In genomic region chr17:57862990-57863667, GRCh38 we compare ENCODE assay signal across 14 cellular contexts. TPM values are rescaled to one million over a fixed set of nuclear protein-coding genes. Genes with fewer than 3 reads are reported as not detected.
DNase-seq lines count a peak whose midpoint lies in the region; ATAC-seq, FAIRE-seq and TF ChIP-seq lines count a peak whose summit lies in the region.
"Had no signal": no experiment of that assay in that cellular context is flagged by ENCODE, and none has a peak within 500 bp of the region (broad histone marks: within the 10 kb centered on the region; RNA-seq: fewer than 3 reads in every experiment).

No MANE protein-coding gene starts in this region.

- peaks cover 8% of the 10 kb centered on the region for H3K27me3 Mint-ChIP-seq in nephron (ENCODE audit: low read depth)

- peaks cover 0 to 7% of the 10 kb centered on the region in 2 experiments; a peak in 1 of 5 replicates for H3K36me3 ChIP-seq in HepG2 (replicated peaks in 1 of 2; ENCODE audit: control insufficient read depth in 1 of 2, insufficient read depth in 2 of 2, low read length in 2 of 2)
- H3K36me3 ChIP-seq in right lobe of liver = no peaks in the 10 kb centered on the region
- H3K36me3 ChIP-seq in kidney (ENCODE audit: control insufficient read depth in 1 of 2, insufficient read depth in 2 of 2, low read length in 2 of 2) = peaks cover 0 to 3% of the 10 kb centered on the region in 2 donors
- H3K36me3 ChIP-seq: SJCRH30 had no signal

- no peak for TF ChIP-seq CTCF in HepG2 (CRISPR knock-in tag; IDR thresholded peaks at IDR 0.05)
- TF ChIP-seq CTCF in right lobe of liver (IDR thresholded peaks at IDR 0.05) = no peak
- peak in 4 of 56 donors; percentile 4 to 15 (median 12) for TF ChIP-seq CTCF in dorsolateral prefrontal cortex (IDR thresholded peaks at IDR 0.05 in 54 of 56, conservative IDR thresholded peaks at IDR 0.05 in 2 of 56; ENCODE audit: low read depth in 1 of 56, partially characterized antibody in 56 of 56)
- TF ChIP-seq CTCF in nephron (IDR thresholded peaks at IDR 0.05; ENCODE audit: unreplicated experiment in 3 of 3) = no peak
- no peak for TF ChIP-seq CTCF in kidney (IDR thresholded peaks at IDR 0.05; ENCODE audit: borderline replicate concordance, extremely low read depth, insufficient read depth)

- H3K9me3 ChIP-seq in HepG2 (ENCODE audit: low read length) (no peaks in the 10 kb centered on the region), right lobe of liver (no peaks in the 10 kb centered on the region), kidney (ENCODE audit: control insufficient read depth in 1 of 2, low read length in 2 of 2) (no peaks in the 10 kb centered on the region)
- H3K9me3 ChIP-seq: SJCRH30 had no signal

- peak overlapping the region; percentile 15 to 52 (median 35) for H3K27ac Mint-ChIP-seq in nephron
- no peak overlapping the region for H3K27ac Mint-ChIP-seq in stimulated activated effector memory CD8-positive, alpha-beta T cell treated with anti-CD3 and anti-CD28 coated beads, Interleukin-12 subunit alpha, Interleukin-12 subunit beta, amount 100 ng/mL, for 72 hours
- H3K27ac Mint-ChIP-seq: activated B cell treated with CpG ODN at 0.5 μM for 24 hours had no signal

- H3K4me1 ChIP-seq in HepG2 (ENCODE audit: insufficient read depth, low read length) (peaks cover 56% of the 10 kb centered on the region), right lobe of liver (peaks cover 0 to 8% (median 0%) of the 10 kb centered on the region in 4 donors), kidney (ENCODE audit: control insufficient read depth in 1 of 2, insufficient read depth in 1 of 2, low read depth in 1 of 2, low read length in 2 of 2) (peaks cover 11 to 22% of the 10 kb centered on the region in 2 donors)

- no peak for TF ChIP-seq RAD21 in HepG2 (CRISPR knock-in tag; IDR thresholded peaks at IDR 0.05)

- peak overlapping the region; percentile 62 to 75 (median 67) for H3K4me3 Mint-ChIP-seq in nephron
- H3K4me3 Mint-ChIP-seq in stimulated activated effector memory CD8-positive, alpha-beta T cell treated with anti-CD3 and anti-CD28 coated beads, Interleukin-12 subunit alpha, Interleukin-12 subunit beta, amount 100 ng/mL, for 72 hours = no peak overlapping the region
- H3K4me3 Mint-ChIP-seq: activated B cell treated with CpG ODN at 0.5 μM for 24 hours had no signal

- TF ChIP-seq EP300 in HepG2 (IDR thresholded peaks at IDR 0.05; ENCODE audit: low read depth in 2 of 2, low read length in 2 of 2) (peak; percentile 12 to 29; a peak in 1 of 4 replicates), HepG2 (CRISPR knock-in tag; IDR thresholded peaks at IDR 0.05; ENCODE audit: borderline replicate concordance) (no peak)

- BruUV-seq in HepG2 (replicated peaks; lab: Mats Ljungman, UMichigan) = TSS peak; percentile 57

- POLR2A ChIA-PET in HepG2 (lab: Yijun Ruan, JAX) = interaction anchor here (0.7 to 9.4 kb wide), 11 partner anchors 11 to 221 kb away, joined by 3 to 177 read pairs (median 16); partner anchors contain the start of genes CUEDC1, MRPS23, SRSF1 and VEZF1

- TF ChIP-seq POLR2A in HepG2 (IDR thresholded peaks at IDR 0.05; ENCODE audit: insufficient read depth in 1 of 2, low read depth in 2 of 2, low read length in 2 of 2) (peak; percentile 71 to 90), right lobe of liver (IDR thresholded peaks at IDR 0.05) (no peak)

- peak; percentile 82 for ATAC-seq in HepG2
- no peak for ATAC-seq in right lobe of liver
- no peak for ATAC-seq in stimulated activated effector memory CD8-positive, alpha-beta T cell treated with anti-CD3 and anti-CD28 coated beads, Interleukin-12 subunit alpha, Interleukin-12 subunit beta, amount 100 ng/mL, for 72 hours
- ATAC-seq in HG02884 (IDR thresholded peaks at IDR 0.05; ENCODE audit: unreplicated experiment) = no peak
- ATAC-seq in HG02642 (IDR thresholded peaks at IDR 0.05; ENCODE audit: poor library complexity, unreplicated experiment) = no peak

- H4K20me1 ChIP-seq in HepG2 (ENCODE audit: insufficient read depth, low read length) = no peaks in the 10 kb centered on the region

- no peaks in the 10 kb centered on the region for H3K9me3 Mint-ChIP-seq in nephron
- no peaks in the 10 kb centered on the region for H3K9me3 Mint-ChIP-seq in stimulated activated effector memory CD8-positive, alpha-beta T cell treated with anti-CD3 and anti-CD28 coated beads, Interleukin-12 subunit alpha, Interleukin-12 subunit beta, amount 100 ng/mL, for 72 hours
- H3K9me3 Mint-ChIP-seq: activated B cell treated with CpG ODN at 0.5 μM for 24 hours had no signal

- peak overlapping the region; percentile 71 to 90 (median 81) for H3K4me3 ChIP-seq in HepG2 (replicated peaks in 1 of 3; ENCODE audit: insufficient read depth in 1 of 3, low read depth in 2 of 3, low read length in 3 of 3)
- no peak overlapping the region for H3K4me3 ChIP-seq in right lobe of liver
- no peak overlapping the region for H3K4me3 ChIP-seq in dorsolateral prefrontal cortex
- H3K4me3 ChIP-seq in kidney (ENCODE audit: low read length in 2 of 2) = no peak overlapping the region
- H3K4me3 ChIP-seq: SJCRH30 had no signal

- FAIRE-seq in HepG2 (lab: Jason Lieb, UNC) (peak; percentile 95), kidney (lab: Jason Lieb, UNC) (no peak)
- FAIRE-seq: endometrium had no signal

- H3K27ac ChIP-seq in HepG2 (ENCODE audit: extremely low read length, insufficient read depth, low read length) = peak overlapping the region; percentile 77
- H3K27ac ChIP-seq in right lobe of liver = no peak overlapping the region
- H3K27ac ChIP-seq in dorsolateral prefrontal cortex = peak overlapping the region in 56 of 59 donors; percentile 2 to 87 (median 76)
- H3K27ac ChIP-seq in kidney (ENCODE audit: low read depth in 2 of 2, low read length in 2 of 2) = no peak overlapping the region
- H3K27ac ChIP-seq: SJCRH30 had no signal

- H3K9ac ChIP-seq in HepG2 (ENCODE audit: insufficient read depth, low read depth, low read length) (peak overlapping the region; percentile 77), kidney (ENCODE audit: low read length in 2 of 2) (no peak overlapping the region)

- in situ Hi-C loops in HepG2 (cut with HindIII; ENCODE audit: extremely low pct_ligation_motif_present, low pct_unique_long_range_greater_than_20kb) = loop anchor here (5.0 kb wide), 1 partner anchor 134 kb away; no protein-coding TSS in a partner anchor

- H3K79me2 ChIP-seq in HepG2 (ENCODE audit: insufficient read depth, low read length) = peaks cover 14% of the 10 kb centered on the region

- intact Hi-C loops in HepG2 (cut with micrococcal nuclease; ENCODE audit: unreplicated experiment) = loop anchor here (1.0 kb wide), 1 partner anchor 12 kb away; no protein-coding TSS in a partner anchor
- intact Hi-C loops in right lobe of liver (cut with DNase I) = loop anchor here (10.0 kb wide), 2 partner anchors 132 to 252 kb away; no protein-coding TSS in a partner anchor
- intact Hi-C loops in dorsolateral prefrontal cortex (cut with DNase I) = loop anchor here in 1 of 2 donors (5.0 to 10.0 kb wide), 2 partner anchors 39 to 222 kb away; partner anchors contain the start of gene DYNLL2
- intact Hi-C loops in kidney (cut with DNase I) = no loop called here

- H3K36me3 Mint-ChIP-seq in nephron (ENCODE audit: low read depth) = peaks cover 25% of the 10 kb centered on the region
- H3K36me3 Mint-ChIP-seq in stimulated activated effector memory CD8-positive, alpha-beta T cell treated with anti-CD3 and anti-CD28 coated beads, Interleukin-12 subunit alpha, Interleukin-12 subunit beta, amount 100 ng/mL, for 72 hours = no peaks in the 10 kb centered on the region

- WGBS in HepG2 (ENCODE audit: low lambda C conversion rate) = 0% methylated on average over 11 of the region's 11 CpGs
- WGBS in right lobe of liver (ENCODE audit: insufficient coverage, low coverage, low lambda C conversion rate, missing lambda C conversion rate) = 86% methylated on average over 10 of the region's 11 CpGs

- H3K27me3 ChIP-seq in HepG2 (ENCODE audit: control insufficient read depth in 1 of 2, insufficient read depth in 2 of 2, low read length in 2 of 2) (no peaks in the 10 kb centered on the region; a peak in 1 of 5 replicates), right lobe of liver (peaks cover 0 to 6% of the 10 kb centered on the region in 2 donors), dorsolateral prefrontal cortex (no peaks in the 10 kb centered on the region)
- H3K27me3 ChIP-seq: SJCRH30 had no signal

- peak overlapping the region; percentile 2 for H2AFZ ChIP-seq in HepG2 (ENCODE audit: low read length)

- H3K4me2 ChIP-seq in HepG2 (ENCODE audit: low read depth, low read length) = peak overlapping the region; percentile 88

- DNase-seq in HepG2 (ENCODE audit: low spot score) (peak; percentile 94), right lobe of liver (no peak), dorsolateral prefrontal cortex (peak in 8 of 10 donors; percentile 61 to 81 (median 74)), kidney (no peak)
- DNase-seq in stimulated activated effector memory CD8-positive, alpha-beta T cell treated with anti-CD3 and anti-CD28 coated beads, Interleukin-12 subunit alpha, Interleukin-12 subunit beta, amount 100 ng/mL, for 72 hours (ENCODE audit: low spot score in 2 of 2) = no peak
- DNase-seq: activated B cell treated with CpG ODN at 0.5 μM for 24 hours; activated T-cell treated with anti-CD3 and anti-CD28 coated beads, Interleukin-2, amount 50 U/mL, for 1 hour; EL; NCI-H446; SJCRH30 had no signal

- H3K4me1 Mint-ChIP-seq in nephron = peaks cover 43% of the 10 kb centered on the region
- H3K4me1 Mint-ChIP-seq in stimulated activated effector memory CD8-positive, alpha-beta T cell treated with anti-CD3 and anti-CD28 coated beads, Interleukin-12 subunit alpha, Interleukin-12 subunit beta, amount 100 ng/mL, for 72 hours = peaks cover 16% of the 10 kb centered on the region

- CTCF ChIA-PET in HepG2 (lab: Yijun Ruan, JAX; ENCODE audit: low intra/inter-chr PET ratio, low total read pairs) = interaction anchor here (0.7 kb wide), 1 partner anchor 12 kb away, joined by 5 read pairs; no protein-coding TSS in a partner anchor

RNA-seq across cellular contexts. Expression of gene MRPS23, which starts 13.3 kb away (rescaled TPM):
- total RNA-seq in HepG2 (2016; rRNA removed; fragmentation: Illumina TruSeq; extraction: Trizol) = 181 and 283 TPM in 2 replicates
- total RNA-seq in HepG2 (2016; cell fraction: cytosol; rRNA removed; fragmentation: Illumina TruSeq; extraction: Trizol; ENCODE audit: low read depth) = 33.9 and 36.7 TPM in 2 replicates
- total RNA-seq in HepG2 (2016; cell fraction: insoluble cytoplasmic fraction; rRNA removed; fragmentation: Illumina TruSeq; extraction: Trizol) = 189 and 325 TPM in 2 replicates
- total RNA-seq in HepG2 (2016; cell fraction: membrane; rRNA removed; fragmentation: Illumina TruSeq; extraction: Trizol) = 47.2 and 48.2 TPM in 2 replicates
- 63.9 and 73.7 TPM in 2 replicates for total RNA-seq in HepG2 (2016; cell fraction: nucleus; rRNA removed; fragmentation: Illumina TruSeq; extraction: Trizol)
- 61.6 and 63.2 TPM in 2 replicates for polyA plus RNA-seq in HepG2 (2011; rRNA removed)
- 68.3 and 71.0 TPM in 2 replicates for polyA plus RNA-seq in HepG2 (2011; cell fraction: cytosol; rRNA removed)
- 11.6 and 14.2 TPM in 2 replicates for polyA plus RNA-seq in HepG2 (2011; cell fraction: nucleus; rRNA removed)
- polyA plus RNA-seq in HepG2 (2012) = 78.3 and 78.8 TPM in 2 replicates
- polyA plus RNA-seq in HepG2 (2016; cell fraction: cytosol; fragmentation: Illumina TruSeq; extraction: Trizol; ENCODE audit: low read depth) = 26.6 and 30.8 TPM in 2 replicates
- polyA plus RNA-seq in HepG2 (2016; cell fraction: insoluble cytoplasmic fraction; fragmentation: Illumina TruSeq; extraction: Trizol; ENCODE audit: low read depth) = 249 and 259 TPM in 2 replicates
- polyA plus RNA-seq in HepG2 (2016; cell fraction: membrane; fragmentation: Illumina TruSeq; extraction: Trizol; ENCODE audit: low read depth) = 32.0 and 32.5 TPM in 2 replicates
- polyA plus RNA-seq in HepG2 (2016; cell fraction: nucleus; fragmentation: Illumina TruSeq; extraction: Trizol; ENCODE audit: insufficient read depth, low read depth) = 75.9 and 84.0 TPM in 2 replicates
- polyA minus RNA-seq in HepG2 (2011; rRNA and poly(A)+ RNA removed; ENCODE audit: low replicate concordance) = 47.3 and 53.2 TPM in 2 replicates
- polyA minus RNA-seq in HepG2 (2011; cell fraction: cytosol; rRNA and poly(A)+ RNA removed) = 28.0 and 33.9 TPM in 2 replicates
- polyA minus RNA-seq in HepG2 (2011; cell fraction: nucleus; rRNA and poly(A)+ RNA removed) = 17.3 and 18.9 TPM in 2 replicates
- 10 to 100 TPM; 13.0 to 23.0 (median 15.2) TPM for total RNA-seq in right lobe of liver
- total RNA-seq in dorsolateral prefrontal cortex = 10 to 100 TPM; 32.8 to 72.7 (median 51.3) TPM
- 40.2 TPM for total RNA-seq in kidney
- 75.3 TPM for polyA plus RNA-seq in kidney (ENCODE audit: insufficient read depth, low read depth, low replicate concordance)

Comparison
In these comparisons a context has a peak if more than half of its experiments do, and no peak if none do; other contexts are left out.
1. DNase-seq: peak in HepG2 (single experiment) and dorsolateral prefrontal cortex (8 of 10); none in right lobe of liver (0 of 3), kidney (single experiment) and stimulated activated effector memory CD8-positive, alpha-beta T cell treated with anti-CD3 and anti-CD28 coated beads, Interleukin-12 subunit alpha, Interleukin-12 subunit beta, amount 100 ng/mL, for 72 hours (0 of 2).
2. H3K27ac ChIP-seq: peak in HepG2 (single experiment) and dorsolateral prefrontal cortex (56 of 59); none in right lobe of liver (0 of 3) and kidney (0 of 2).
3. H3K4me3 ChIP-seq: peak in HepG2 (3 of 3); none in right lobe of liver (0 of 3), dorsolateral prefrontal cortex (0 of 59) and kidney (0 of 2).